In genomic region chr2:36919041-36919837, GRCh38 we compare ENCODE assay signal across 1 cellular context.
TF ChIP-seq lines count a peak whose summit lies in the region.

No MANE protein-coding gene starts in this region.

TF ChIP-seq in WTC11, 78 proteins besides CTCF, POLR2A, EP300 and RAD21 (continued from another document):
- TF ChIP-seq ZNF532 (CRISPR knock-in tag; IDR thresholded peaks at IDR 0.05; ENCODE audit: borderline replicate concordance) (no peak), EMX1 (CRISPR knock-in tag; IDR thresholded peaks at IDR 0.05) (no peak), RORB (CRISPR knock-in tag; IDR thresholded peaks at IDR 0.05) (no peak), SP1 (CRISPR knock-in tag; conservative IDR thresholded peaks at IDR 0.05) (no peak), TCF7 (CRISPR knock-in tag; IDR thresholded peaks at IDR 0.05; ENCODE audit: low read depth) (no peak), FOXJ3 (CRISPR knock-in tag; IDR thresholded peaks at IDR 0.05; ENCODE audit: borderline replicate concordance) (no peak), ATF2 (CRISPR knock-in tag; IDR thresholded peaks at IDR 0.05; ENCODE audit: borderline replicate concordance, low read depth) (no peak), USF2 (CRISPR knock-in tag; IDR thresholded peaks at IDR 0.05) (no peak), USF1 (CRISPR knock-in tag; IDR thresholded peaks at IDR 0.05) (no peak), ZNF232 (CRISPR knock-in tag; IDR thresholded peaks at IDR 0.05) (no peak), PRRX2 (CRISPR knock-in tag; IDR thresholded peaks at IDR 0.05) (no peak), FOXP4 (CRISPR knock-in tag; IDR thresholded peaks at IDR 0.05) (no peak), CREM (CRISPR knock-in tag; IDR thresholded peaks at IDR 0.05) (no peak), ESRRA (CRISPR knock-in tag; IDR thresholded peaks at IDR 0.05; ENCODE audit: borderline replicate concordance) (no peak), RELA (CRISPR knock-in tag; IDR thresholded peaks at IDR 0.05; ENCODE audit: borderline replicate concordance) (no peak), GRHL2 (CRISPR knock-in tag; IDR thresholded peaks at IDR 0.05; ENCODE audit: insufficient replicate concordance, severe bottlenecking) (no peak)
